In genomic region chr1:33654267-33654832, GRCh38 we compare ENCODE assay signal across 11 cellular contexts.
DNase-seq lines count a peak whose midpoint lies in the region; ATAC-seq, FAIRE-seq and TF ChIP-seq lines count a peak whose summit lies in the region.
"Had no signal": no experiment of that assay in that cellular context is flagged by ENCODE, and none has a peak within 500 bp of the region (broad histone marks: within the 10 kb centered on the region; RNA-seq: fewer than 3 reads in every experiment).

No MANE protein-coding gene starts in this region.

- TF ChIP-seq RAD21 in SK-N-SH (IDR thresholded peaks at IDR 0.05; ENCODE audit: low read length), result peak; percentile 55

- no peaks in the 10 kb centered on the region for H3K36me3 Mint-ChIP-seq in T-cell
- H3K36me3 Mint-ChIP-seq: CD8-positive, alpha-beta memory T cell had no signal

- FAIRE-seq in small intestine (lab: Jason Lieb, UNC), result no peak
- FAIRE-seq: endometrium had no signal

- H3K4me3 ChIP-seq in SK-N-SH (ENCODE audit: low read depth in 2 of 2, low read length in 1 of 2), result no peak overlapping the region
- H3K4me3 ChIP-seq in fibroblast of the aortic adventitia (ENCODE audit: low read depth, low read length), result no peak overlapping the region
- no peak overlapping the region for H3K4me3 ChIP-seq in small intestine (ENCODE audit: low read depth in 1 of 2, low read length in 2 of 2)
- H3K4me3 ChIP-seq: Peyer's patch had no signal

- H3K9ac ChIP-seq in SK-N-SH, result no peak overlapping the region

- no peak for TF ChIP-seq CTCF in SK-N-SH (IDR thresholded peaks at IDR 0.05)
- peak; percentile 69 for TF ChIP-seq CTCF in fibroblast of the aortic adventitia (IDR thresholded peaks at IDR 0.05; ENCODE audit: insufficient read depth, low read length)

- no peak overlapping the region for H3K4me2 ChIP-seq in SK-N-SH

- no peaks in the 10 kb centered on the region for H3K4me1 Mint-ChIP-seq in T-cell
- H3K4me1 Mint-ChIP-seq: CD8-positive, alpha-beta memory T cell had no signal

- H3K9me2 ChIP-seq in SK-N-SH, result no peaks in the 10 kb centered on the region

- POLR2A ChIA-PET in SK-N-SH (lab: Yijun Ruan, JAX) (no interaction called here), T-cell (lab: Charles Lee) (no interaction called here)

- H2AFZ ChIP-seq in SK-N-SH (ENCODE audit: low read depth), result no peak overlapping the region

- H3K27ac Mint-ChIP-seq in T-cell, result no peak overlapping the region

- H3K27me3 ChIP-seq in SK-N-SH (ENCODE audit: insufficient read depth) (no peaks in the 10 kb centered on the region), small intestine (ENCODE audit: control insufficient read depth in 2 of 2, insufficient read depth in 2 of 2, low read length in 2 of 2) (no peaks in the 10 kb centered on the region)
- H3K27me3 ChIP-seq: Peyer's patch had no signal

- CTCF ChIA-PET in SK-N-SH (lab: Yijun Ruan, JAX), result interaction anchor here (0.7 to 8.4 kb wide), 11 partner anchors 9 to 1088 kb away, joined by 3 to 54 read pairs (median 5); no protein-coding TSS in a partner anchor
- CTCF ChIA-PET in T-cell (lab: Charles Lee), result no interaction called here

- H3K4me3 Mint-ChIP-seq in T-cell, result no peak overlapping the region
- H3K4me3 Mint-ChIP-seq: CD8-positive, alpha-beta memory T cell had no signal

- no peaks in the 10 kb centered on the region for H4K20me1 ChIP-seq in SK-N-SH (ENCODE audit: insufficient read depth)

- peaks cover 7 to 8% of the 10 kb centered on the region in 2 donors for H3K27me3 Mint-ChIP-seq in T-cell

- no peaks in the 10 kb centered on the region for H3K79me2 ChIP-seq in SK-N-SH (ENCODE audit: insufficient read depth)

- H3K9me3 Mint-ChIP-seq in T-cell, result no peaks in the 10 kb centered on the region
- H3K9me3 Mint-ChIP-seq: CD8-positive, alpha-beta memory T cell had no signal

- no peak for TF ChIP-seq EP300 in SK-N-SH (IDR thresholded peaks at IDR 0.05; ENCODE audit: borderline replicate concordance in 1 of 2, low read depth in 1 of 2, low read length in 1 of 2)

- no peaks in the 10 kb centered on the region for H3F3A ChIP-seq in SK-N-SH (replicated peaks; ENCODE audit: insufficient read depth)

- H3K27ac ChIP-seq in SK-N-SH (ENCODE audit: low read depth in 2 of 2, low read length in 1 of 2) (no peak overlapping the region), small intestine (ENCODE audit: low read depth in 1 of 2, low read length in 1 of 2) (no peak overlapping the region)
- H3K27ac ChIP-seq: Peyer's patch had no signal

- no peaks in the 10 kb centered on the region for H3K36me3 ChIP-seq in SK-N-SH (replicated peaks in 1 of 2; ENCODE audit: control insufficient read depth in 1 of 2, insufficient read depth in 2 of 2, low read length in 1 of 2)
- H3K36me3 ChIP-seq in small intestine (ENCODE audit: control insufficient read depth in 2 of 2, insufficient read depth in 2 of 2, low read length in 2 of 2), result no peaks in the 10 kb centered on the region
- H3K36me3 ChIP-seq: Peyer's patch had no signal

- ATAC-seq in SK-N-SH treated with all-trans-retinoic acid at 6 μM for 48 hours, result no peak
- no peak for ATAC-seq in T-cell (replicated peaks in 1 of 4)
- ATAC-seq in GM21619 (IDR thresholded peaks at IDR 0.05; ENCODE audit: unreplicated experiment), result no peak

- H3K9me3 ChIP-seq in SK-N-SH, result no peaks in the 10 kb centered on the region
- H3K9me3 ChIP-seq in small intestine (ENCODE audit: control insufficient read depth, low read depth), result no peaks in the 10 kb centered on the region
- H3K9me3 ChIP-seq: Peyer's patch had no signal

- 13% methylated on average over 5 of the region's 7 CpGs for WGBS in SK-N-SH (ENCODE audit: low lambda C conversion rate)
- WGBS in small intestine, 3 donors, result 62 to 65% (median 63%) methylated on average over 7 of the region's 7 CpGs

- H3K4me1 ChIP-seq in SK-N-SH (ENCODE audit: control insufficient read depth in 1 of 2, insufficient read depth in 2 of 2, low read depth in 1 of 2, low read length in 1 of 2), result no peaks in the 10 kb centered on the region; a peak in 1 of 4 replicates
- peaks cover 0 to 4% of the 10 kb centered on the region in 2 donors for H3K4me1 ChIP-seq in small intestine (ENCODE audit: control insufficient read depth in 2 of 2, insufficient read depth in 1 of 2, low read depth in 1 of 2, low read length in 1 of 2)
- H3K4me1 ChIP-seq: Peyer's patch had no signal

- DNase-seq in SK-N-SH (peak; percentile 42), NCI-H526 treated with DMSO at 0.1 percent for 48 hours (lab: John Stamatoyannopoulos, UW) (peak; percentile 35), fibroblast of the aortic adventitia (ENCODE audit: low read depth) (peak; percentile 56), small intestine (peak; percentile 14), T-cell (no peak), GDM1 (lab: John Stamatoyannopoulos, UW) (no peak)
- DNase-seq: CD8-positive, alpha-beta memory T cell; Peyer's patch had no signal

TF ChIP-seq in SK-N-SH, 30 proteins besides CTCF, POLR2A, EP300 and RAD21:
- TF ChIP-seq RFX5 (IDR thresholded peaks at IDR 0.05; ENCODE audit: low read length) (no peak), SMC3 (IDR thresholded peaks at IDR 0.05; ENCODE audit: low read depth, low read length) (peak; percentile 22; the same call in 1 of the 2 replicates), USF1 (IDR thresholded peaks at IDR 0.05; ENCODE audit: borderline replicate concordance, low read depth) (no peak), TAF1 (IDR thresholded peaks at IDR 0.05; ENCODE audit: borderline replicate concordance, low read depth, low read length) (no peak), TCF12 (IDR thresholded peaks at IDR 0.05) (no peak)

TF ChIP-seq in SK-N-SH treated with all-trans-retinoic acid at 6 μM for 48 hours, 23 proteins besides CTCF, POLR2A, EP300 and RAD21:
- TF ChIP-seq RARB (CRISPR knock-in tag; IDR thresholded peaks at IDR 0.05), result no peak

Comparison
In these comparisons a context has a peak if more than half of its experiments do, and no peak if none do; other contexts are left out.
1. DNase-seq: peak in SK-N-SH (single experiment), NCI-H526 treated with DMSO at 0.1 percent for 48 hours (single experiment), fibroblast of the aortic adventitia (single experiment) and small intestine (single experiment); none in T-cell (0 of 34) and GDM1 (single experiment).